ENCODE assay signal across 15 cellular contexts in genomic region chr4:148229798-148230197, GRCh38.
DNase-seq lines count a peak whose midpoint lies in the region; ATAC-seq and TF ChIP-seq lines count a peak whose summit lies in the region.
"Had no signal": no experiment of that assay in that cellular context is flagged by ENCODE, and none has a peak within 500 bp of the region (broad histone marks: within the 10 kb centered on the region; RNA-seq: fewer than 3 reads in every experiment).

No MANE protein-coding gene starts in this region.

- H3K9me3 ChIP-seq in T-helper 17 cell (ENCODE audit: control insufficient read depth, low read length, poor library complexity, severe bottlenecking) = no peaks in the 10 kb centered on the region
- no peaks in the 10 kb centered on the region for H3K9me3 ChIP-seq in parathyroid adenoma (ENCODE audit: control insufficient read depth, low read length)

- TF ChIP-seq CTCF in parathyroid adenoma (IDR thresholded peaks at IDR 0.05) = no peak

- H3K9ac ChIP-seq in parathyroid adenoma = no peak overlapping the region
- H3K9ac ChIP-seq: GM23248 had no signal

- peaks cover 17% of the 10 kb centered on the region for H3K4me1 ChIP-seq in parathyroid adenoma

- no peaks in the 10 kb centered on the region for H3K27me3 ChIP-seq in parathyroid adenoma (ENCODE audit: control insufficient read depth, insufficient read depth, low read length)

- peak overlapping the region; percentile 8 for H3K27ac Mint-ChIP-seq in T-helper 17 cell
- H3K27ac Mint-ChIP-seq in activated CD4-positive, alpha-beta T cell treated with anti-CD3 and anti-CD28 coated beads, Interleukin-2, amount 10 ng/mL, durations not matched to agents 24 days and 14 days = no peak overlapping the region

- intact Hi-C loops in activated CD4-positive, alpha-beta T cell treated with anti-CD3 and anti-CD28 coated beads, Interleukin-2, amount 10 ng/mL, durations not matched to agents 24 days and 14 days (cut with micrococcal nuclease) = no loop called here

- no peak overlapping the region for H3K4me2 ChIP-seq in parathyroid adenoma (ENCODE audit: low read length)

- H3K27me3 Mint-ChIP-seq in T-helper 17 cell = no peaks in the 10 kb centered on the region
- H3K27me3 Mint-ChIP-seq in activated CD4-positive, alpha-beta T cell treated with anti-CD3 and anti-CD28 coated beads, Interleukin-2, amount 10 ng/mL, durations not matched to agents 24 days and 14 days = no peaks in the 10 kb centered on the region
- H3K27me3 Mint-ChIP-seq: CD4-positive, alpha-beta memory T cell had no signal

- H3K4me3 ChIP-seq in parathyroid adenoma (ENCODE audit: low read depth, low read length) = no peak overlapping the region
- H3K4me3 ChIP-seq: GM23248 had no signal

- no peaks in the 10 kb centered on the region for H3K36me3 ChIP-seq in parathyroid adenoma (ENCODE audit: control insufficient read depth, insufficient read depth, low read length)

- no peaks in the 10 kb centered on the region for H3K9me3 Mint-ChIP-seq in activated CD4-positive, alpha-beta T cell treated with anti-CD3 and anti-CD28 coated beads, Interleukin-2, amount 10 ng/mL, durations not matched to agents 24 days and 14 days

- no peak for DNase-seq in T-helper 17 cell
- DNase-seq in left lobe of liver (ENCODE audit: low spot score) = no peak
- DNase-seq in NCI-H2171 treated with DMSO at 0.1 percent for 48 hours (lab: John Stamatoyannopoulos, UW) = no peak
- DNase-seq in activated CD4-positive, alpha-beta T cell treated with anti-CD3 and anti-CD28 coated beads, Interleukin-2, amount 10 ng/mL, durations not matched to agents 24 days and 14 days = no peak
- no peak for DNase-seq in stimulated activated naive CD4-positive, alpha-beta T cell treated with Interleukin-2 at 50 U/mL for 16 hours (lab: John Stamatoyannopoulos, UW)
- DNase-seq: C1 segment of cervical spinal cord; Calu3; CD4-positive, alpha-beta memory T cell; COR-L47; DMS53; DMS79 treated with DMSO at 0.1 percent for 48 hours; GM23248; H7; HCEC 1CT had no signal

- peak overlapping the region; percentile 78 for H3K27ac ChIP-seq in parathyroid adenoma
- H3K27ac ChIP-seq: GM23248 had no signal

- H2AFZ ChIP-seq in parathyroid adenoma = no peak overlapping the region
- H2AFZ ChIP-seq: GM23248 had no signal

- H3K79me2 ChIP-seq in parathyroid adenoma = no peaks in the 10 kb centered on the region

- H3K36me3 Mint-ChIP-seq in T-helper 17 cell (ENCODE audit: low read depth) = no peaks in the 10 kb centered on the region
- no peaks in the 10 kb centered on the region for H3K36me3 Mint-ChIP-seq in activated CD4-positive, alpha-beta T cell treated with anti-CD3 and anti-CD28 coated beads, Interleukin-2, amount 10 ng/mL, durations not matched to agents 24 days and 14 days (ENCODE audit: low read depth)

- H3K4me1 Mint-ChIP-seq in T-helper 17 cell = peaks cover 14% of the 10 kb centered on the region
- H3K4me1 Mint-ChIP-seq in activated CD4-positive, alpha-beta T cell treated with anti-CD3 and anti-CD28 coated beads, Interleukin-2, amount 10 ng/mL, durations not matched to agents 24 days and 14 days = no peaks in the 10 kb centered on the region

- no peak for ATAC-seq in T-helper 17 cell
- peak; percentile 51 for ATAC-seq in left lobe of liver

- no peak overlapping the region for H3K4me3 Mint-ChIP-seq in T-helper 17 cell
- no peak overlapping the region for H3K4me3 Mint-ChIP-seq in activated CD4-positive, alpha-beta T cell treated with anti-CD3 and anti-CD28 coated beads, Interleukin-2, amount 10 ng/mL, durations not matched to agents 24 days and 14 days
- H3K4me3 Mint-ChIP-seq: CD4-positive, alpha-beta memory T cell had no signal
